Comparison of ENCODE assay signal across 1 cellular context in genomic region chr17:75033346-75034235, GRCh38.
A peak's percentile ranks its signal among the peaks of the same experiment; 100 is the strongest.
TF ChIP-seq lines count a peak whose summit lies in the region.

No MANE protein-coding gene starts in this region.

TF ChIP-seq in HepG2, 621 proteins besides CTCF, POLR2A, EP300 and RAD21 (continued from another document and continues in another):
- no peak for TF ChIP-seq RERE (CRISPR knock-in tag; IDR thresholded peaks at IDR 0.05; ENCODE audit: low read depth)
- TF ChIP-seq KDM5A (IDR thresholded peaks at IDR 0.05; ENCODE audit: borderline replicate concordance, low read length) = peak; percentile 47; the same call in 1 of the 2 replicates
- TF ChIP-seq ZNF510 (CRISPR knock-in tag; IDR thresholded peaks at IDR 0.05; ENCODE audit: low read depth) = peak; percentile 90
- TF ChIP-seq ZBTB43 (CRISPR knock-in tag; conservative IDR thresholded peaks at IDR 0.05) = peak; percentile 45
- TF ChIP-seq ZZZ3 (CRISPR knock-in tag; IDR thresholded peaks at IDR 0.05; ENCODE audit: borderline replicate concordance) = peak; percentile 55
- TF ChIP-seq CREB1 (IDR thresholded peaks at IDR 0.05) = 0 out of 2 replicates have a peak, but pooled peaks have one; percentile 19
- no peak; the same call in 1 of the 2 replicates for TF ChIP-seq CREB1 (CRISPR knock-in tag; IDR thresholded peaks at IDR 0.05)
- TF ChIP-seq CENPX (CRISPR knock-in tag; IDR thresholded peaks at IDR 0.05) = no peak
- no peak; the same call in 1 of the 2 replicates for TF ChIP-seq HES4 (CRISPR knock-in tag; IDR thresholded peaks at IDR 0.05; ENCODE audit: borderline replicate concordance)
- TF ChIP-seq UBTF (CRISPR knock-in tag; IDR thresholded peaks at IDR 0.05) = 0 out of 2 replicates have a peak, but pooled peaks have one; percentile 23
- peak; percentile 4; the same call in 1 of the 2 replicates for TF ChIP-seq STAG1 (CRISPR knock-in tag; IDR thresholded peaks at IDR 0.05)
- TF ChIP-seq ZNF782 (CRISPR knock-in tag; IDR thresholded peaks at IDR 0.05; ENCODE audit: borderline replicate concordance) = peak; percentile 33; the same call in 1 of the 2 replicates
- TF ChIP-seq NCOA1 (CRISPR knock-in tag; IDR thresholded peaks at IDR 0.05) = peak; percentile 80
- no peak for TF ChIP-seq ZBTB21 (CRISPR knock-in tag; IDR thresholded peaks at IDR 0.05)
- no peak; the same call in 1 of the 2 replicates for TF ChIP-seq ZNF124 (CRISPR knock-in tag; IDR thresholded peaks at IDR 0.05)
- TF ChIP-seq ZNF512B (CRISPR knock-in tag; IDR thresholded peaks at IDR 0.05; ENCODE audit: borderline replicate concordance) = no peak; the same call in 1 of the 2 replicates
- no peak for TF ChIP-seq ZMAT5 (CRISPR knock-in tag; IDR thresholded peaks at IDR 0.05; ENCODE audit: borderline replicate concordance, low read depth)
- TF ChIP-seq BORCS8-MEF2B (CRISPR knock-in tag; IDR thresholded peaks at IDR 0.05) = peak; percentile 91
- TF ChIP-seq ZNF773 (CRISPR knock-in tag; IDR thresholded peaks at IDR 0.05; ENCODE audit: borderline replicate concordance) = no peak; the same call in 1 of the 2 replicates
- no peak for TF ChIP-seq ZNF10 (CRISPR knock-in tag; IDR thresholded peaks at IDR 0.05; ENCODE audit: borderline replicate concordance, low read depth)
- peak; percentile 58 for TF ChIP-seq FOXP4 (CRISPR knock-in tag; IDR thresholded peaks at IDR 0.05)
- TF ChIP-seq NFATC3 (CRISPR knock-in tag; IDR thresholded peaks at IDR 0.05) = no peak
- peak; percentile 99 to 100 for TF ChIP-seq HMGXB4 (CRISPR knock-in tag; IDR thresholded peaks at IDR 0.05; ENCODE audit: borderline replicate concordance in 1 of 2, low read depth in 1 of 2)
- TF ChIP-seq ZNF382 (CRISPR knock-in tag; IDR thresholded peaks at IDR 0.05; ENCODE audit: borderline replicate concordance) = no peak
- peak; percentile 83; the same call in 1 of the 2 replicates for TF ChIP-seq ZBTB3 (CRISPR knock-in tag; IDR thresholded peaks at IDR 0.05; ENCODE audit: borderline replicate concordance, low read depth)
- peak; percentile 58; the same call in 1 of the 2 replicates for TF ChIP-seq STAT5B (CRISPR knock-in tag; IDR thresholded peaks at IDR 0.05)
- 0 out of 2 replicates have a peak, but pooled peaks have one; percentile 10 for TF ChIP-seq SRF (IDR thresholded peaks at IDR 0.05; ENCODE audit: low read depth, low read length)
- 0 out of 2 replicates have a peak, but pooled peaks have one; percentile 19 for TF ChIP-seq ZNF160 (CRISPR knock-in tag; IDR thresholded peaks at IDR 0.05)
- 0 out of 2 replicates have a peak, but pooled peaks have one; percentile 7 for TF ChIP-seq ZFP90 (CRISPR knock-in tag; IDR thresholded peaks at IDR 0.05; ENCODE audit: borderline replicate concordance)
